8 cellular contexts compared by ENCODE assay signal in genomic region chr12:57846577-57847319, GRCh38. TPM values are rescaled to one million over a fixed set of nuclear protein-coding genes. Genes with fewer than 3 reads are reported as not detected.
DNase-seq lines count a peak whose midpoint lies in the region; ATAC-seq and TF ChIP-seq lines count a peak whose summit lies in the region.

A gene with protein sequence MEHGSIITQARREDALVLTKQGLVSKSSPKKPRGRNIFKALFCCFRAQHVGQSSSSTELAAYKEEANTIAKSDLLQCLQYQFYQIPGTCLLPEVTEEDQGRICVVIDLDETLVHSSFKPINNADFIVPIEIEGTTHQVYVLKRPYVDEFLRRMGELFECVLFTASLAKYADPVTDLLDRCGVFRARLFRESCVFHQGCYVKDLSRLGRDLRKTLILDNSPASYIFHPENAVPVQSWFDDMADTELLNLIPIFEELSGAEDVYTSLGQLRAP (minus strand): TSS chr12:57846729. CDS start chr12:57846435, 294 bp downstream.

- peaks cover 19% of the 10 kb centered on the region for H3K27me3 Mint-ChIP-seq in progenitor cell of endocrine pancreas

- H3K36me3 ChIP-seq in left ventricle myocardium inferior (peaks cover 8% of the 10 kb centered on the region), upper lobe of right lung (no peaks in the 10 kb centered on the region)

- H3K9me3 Mint-ChIP-seq in progenitor cell of endocrine pancreas (ENCODE audit: low read depth): no peaks in the 10 kb centered on the region

- intact Hi-C loops in T-helper 2 cell treated with Interferon-gamma antibody and Interleukin-4, amounts not matched to agents 100 ng/mL and 5 ng/mL, for 36 hours (cut with micrococcal nuclease): loop anchor here (1.0 to 5.0 kb wide), 8 partner anchors 10 to 95 kb away; partner anchors contain the start of genes ATP23, CDK4, EEF1AKMT3 and METTL1
- intact Hi-C loops in left ventricle myocardium inferior (cut with micrococcal nuclease) (no loop called here), upper lobe of right lung (cut with DNase I) (no loop called here)

- no peaks in the 10 kb centered on the region for H3K9me3 ChIP-seq in left ventricle myocardium inferior (replicated peaks)
- no peaks in the 10 kb centered on the region for H3K9me3 ChIP-seq in upper lobe of right lung

- H3K4me3 Mint-ChIP-seq in progenitor cell of endocrine pancreas (ENCODE audit: low read depth): peak within 1 kb of the TSS; percentile 83

- H3K27ac Mint-ChIP-seq in progenitor cell of endocrine pancreas: peak within 1 kb of the TSS; percentile 96

- H3K4me3 ChIP-seq in left ventricle myocardium inferior: peak within 1 kb of the TSS; percentile 95
- H3K4me3 ChIP-seq in upper lobe of right lung: peak within 1 kb of the TSS; percentile 99

- H3K4me1 Mint-ChIP-seq in progenitor cell of endocrine pancreas (ENCODE audit: low read depth): peaks cover 29% of the 10 kb centered on the region

- H3K27ac ChIP-seq in angular gyrus (ENCODE audit: low read depth, low read length) (peak within 1 kb of the TSS; percentile 99), left ventricle myocardium inferior (replicated peaks) (peak within 1 kb of the TSS; percentile 100), upper lobe of right lung (peak within 1 kb of the TSS; percentile 100)

- H3K4me1 ChIP-seq in left ventricle myocardium inferior: peaks cover 71% of the 10 kb centered on the region
- peaks cover 36% of the 10 kb centered on the region for H3K4me1 ChIP-seq in upper lobe of right lung

- TF ChIP-seq CTCF in GM10266 (IDR thresholded peaks at IDR 0.05; ENCODE audit: control insufficient read depth, insufficient read depth, low read depth, missing control alignments): no peak
- peak; percentile 30 for TF ChIP-seq CTCF in left ventricle myocardium inferior (IDR thresholded peaks at IDR 0.05; ENCODE audit: borderline replicate concordance)
- no peak for TF ChIP-seq CTCF in progenitor cell of endocrine pancreas (IDR thresholded peaks at IDR 0.05; ENCODE audit: unreplicated experiment)
- TF ChIP-seq CTCF in upper lobe of right lung (IDR thresholded peaks at IDR 0.05): no peak

- peak; percentile 98 for DNase-seq in GM10266 (ENCODE audit: extremely low spot score)
- DNase-seq in NCI-H1930 (lab: John Stamatoyannopoulos, UW): peak; percentile 88 to 91
- DNase-seq in left ventricle myocardium inferior: peak; percentile 100
- DNase-seq in progenitor cell of endocrine pancreas (ENCODE audit: low spot score, unreplicated experiment): peak; percentile 98
- DNase-seq in upper lobe of right lung: peak; percentile 99

- ATAC-seq in HG02884 (IDR thresholded peaks at IDR 0.05; ENCODE audit: unreplicated experiment) (peak; percentile 32), upper lobe of right lung (peak; percentile 92)

- H3K27me3 ChIP-seq in left ventricle myocardium inferior (ENCODE audit: low read depth) (no peaks in the 10 kb centered on the region), upper lobe of right lung (no peaks in the 10 kb centered on the region)

- H3K36me3 Mint-ChIP-seq in progenitor cell of endocrine pancreas (ENCODE audit: insufficient read depth): no peaks in the 10 kb centered on the region

RNA-seq across cellular contexts. Expression of the gene that starts here (rescaled TPM):
- 111 and 114 TPM in 2 replicates for total RNA-seq in T-helper 2 cell treated with Interferon-gamma antibody and Interleukin-4, amounts not matched to agents 100 ng/mL and 5 ng/mL, for 36 hours
- 82.6 TPM for total RNA-seq in left ventricle myocardium inferior
- 134 and 145 TPM in 2 replicates for total RNA-seq in progenitor cell of endocrine pancreas
- 217 TPM for total RNA-seq in upper lobe of right lung

Comparison
In these comparisons a context has a peak if more than half of its experiments do, and no peak if none do; other contexts are left out.
1. Peak in every context shown above with its lines: DNase-seq, ATAC-seq, H3K4me3 ChIP-seq and H3K27ac ChIP-seq.